Comparison of ENCODE assay signal across 8 cellular contexts in the genomic region with DNA sequence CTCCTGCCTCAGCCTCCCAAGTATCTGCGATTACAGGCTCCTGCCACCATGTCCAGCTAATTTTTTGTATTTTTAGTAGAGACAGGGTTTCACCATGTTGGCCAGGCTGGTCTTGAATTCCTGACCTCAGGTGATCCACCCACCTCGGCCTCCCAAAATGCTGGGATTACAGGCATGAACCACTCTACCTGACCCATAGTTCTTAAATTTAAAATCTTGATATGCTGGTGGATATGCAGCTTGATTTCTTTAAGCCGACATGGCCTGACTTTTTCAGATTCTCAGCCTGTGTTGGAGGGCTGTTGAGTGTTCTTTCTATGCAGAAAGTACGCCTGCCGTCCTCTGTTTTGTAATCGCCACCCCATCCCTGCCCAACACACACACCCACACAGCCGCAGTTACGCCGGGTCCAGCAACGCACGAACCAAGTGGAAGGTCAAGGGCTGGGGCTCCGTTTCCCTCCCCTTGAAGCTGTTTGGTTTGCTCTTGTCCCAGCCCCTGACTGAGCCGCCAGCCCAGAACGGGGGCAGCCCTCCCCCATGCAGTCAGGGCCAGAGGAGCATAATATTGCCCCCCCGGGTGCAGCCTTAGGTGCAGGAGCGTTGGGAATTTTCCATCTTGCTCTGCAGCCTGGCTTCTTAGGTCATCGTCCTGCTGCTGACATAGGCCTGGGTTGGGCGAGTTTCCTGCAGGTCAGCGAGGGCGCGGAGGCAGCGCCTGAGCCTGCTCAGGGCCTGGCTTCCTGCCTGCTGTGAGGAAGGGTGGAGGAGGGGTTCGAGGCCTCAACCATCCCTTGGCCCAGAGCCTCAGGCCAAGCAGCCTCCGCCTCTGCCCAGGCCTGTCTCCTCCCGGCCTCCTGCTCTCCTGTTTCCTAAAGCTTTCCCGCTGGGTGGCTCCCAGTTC. TPM values are rescaled to one million over a fixed set of nuclear protein-coding genes. Genes with fewer than 3 reads are reported as not detected.
DNase-seq lines count a peak whose midpoint lies in the region; ATAC-seq and TF ChIP-seq lines count a peak whose summit lies in the region.

No MANE protein-coding gene starts in this region.

- no peaks in the 10 kb centered on the region for H3K9me3 ChIP-seq in upper lobe of right lung
- H3K9me3 ChIP-seq in GM23248 (ENCODE audit: low read depth): no peaks in the 10 kb centered on the region

- H3K27me3 Mint-ChIP-seq in mesothelial cell of epicardium (ENCODE audit: low read depth): no peaks in the 10 kb centered on the region

- no peaks in the 10 kb centered on the region for H3K79me2 ChIP-seq in GM23248 (ENCODE audit: insufficient read depth)

- no peaks in the 10 kb centered on the region for H3K9me3 Mint-ChIP-seq in mesothelial cell of epicardium

- H3K4me3 ChIP-seq in AG10803 (ENCODE audit: low read length) (no peak overlapping the region), epithelial cell of proximal tubule (ENCODE audit: low read depth, low read length) (peak overlapping the region; percentile 11), upper lobe of right lung (peak overlapping the region; percentile 30), GM23248 (no peak overlapping the region)

- ATAC-seq in upper lobe of right lung (peak; percentile 85), HG02610 (IDR thresholded peaks at IDR 0.05; ENCODE audit: unreplicated experiment) (no peak)

- no peak overlapping the region for H2AFZ ChIP-seq in GM23248

- no peaks in the 10 kb centered on the region for H3K27me3 ChIP-seq in upper lobe of right lung
- no peaks in the 10 kb centered on the region for H3K27me3 ChIP-seq in GM23248 (replicated peaks; ENCODE audit: insufficient read depth)

- H3K4me1 Mint-ChIP-seq in mesothelial cell of epicardium: peaks cover 55% of the 10 kb centered on the region

- no peaks in the 10 kb centered on the region for H3K36me3 Mint-ChIP-seq in mesothelial cell of epicardium

- peak; percentile 39 for DNase-seq in AG10803 (ENCODE audit: low read depth)
- peak; percentile 88 for DNase-seq in NCI-H460 (ENCODE audit: extremely low read depth, low read depth)
- DNase-seq in epithelial cell of proximal tubule (ENCODE audit: low read depth): peak; percentile 67
- no peak for DNase-seq in mesothelial cell of epicardium (ENCODE audit: low spot score in 2 of 2, unreplicated experiment in 2 of 2)
- DNase-seq in upper lobe of right lung: peak; percentile 95
- no peak for DNase-seq in SKM-1 treated with dmso at 0.1 percent for 144 hours (lab: John Stamatoyannopoulos, UW; ENCODE audit: unreplicated experiment)
- DNase-seq in GM23248: no peak

- H3K36me3 ChIP-seq in upper lobe of right lung: no peaks in the 10 kb centered on the region
- no peaks in the 10 kb centered on the region for H3K36me3 ChIP-seq in GM23248 (ENCODE audit: low read depth)

- H4K20me1 ChIP-seq in GM23248 (ENCODE audit: insufficient read depth): no peaks in the 10 kb centered on the region

- WGBS in GM23248 (ENCODE audit: low coverage in 1 of 2, low lambda C conversion rate in 2 of 2, missing lambda C conversion rate in 2 of 2), 2 experiments: 89 to 90% methylated on average over 22 to 26 of the region's 26 CpGs

- peak overlapping the region; percentile 93 for H3K27ac Mint-ChIP-seq in mesothelial cell of epicardium

- no peaks in the 10 kb centered on the region for H3K9me2 ChIP-seq in GM23248 (ENCODE audit: insufficient read depth)

- H3K27ac ChIP-seq in upper lobe of right lung (peak overlapping the region; percentile 94), GM23248 (no peak overlapping the region)

- no peaks in the 10 kb centered on the region for H3F3A ChIP-seq in GM23248 (ENCODE audit: insufficient read depth)

- intact Hi-C loops in upper lobe of right lung (cut with DNase I): loop anchor here (5.0 kb wide), 1 partner anchor 66 kb away; a partner anchor contains a TSS

- H3K4me1 ChIP-seq in upper lobe of right lung (peaks cover 95% of the 10 kb centered on the region), GM23248 (ENCODE audit: insufficient read depth) (no peaks in the 10 kb centered on the region)

- H3K9ac ChIP-seq in GM23248: no peak overlapping the region

- H3K4me3 Mint-ChIP-seq in mesothelial cell of epicardium: peak overlapping the region; percentile 16

- in situ Hi-C loops in GM23248 (cut with MboI): no loop called here

- no peak overlapping the region for H3K4me2 ChIP-seq in GM23248 (ENCODE audit: unreplicated experiment)

- TF ChIP-seq CTCF in AG10803 (conservative IDR thresholded peaks at IDR 0.05; ENCODE audit: low read length): no peak
- TF ChIP-seq CTCF in epithelial cell of proximal tubule (conservative IDR thresholded peaks at IDR 0.05; ENCODE audit: low read depth, low read length): no peak
- no peak for TF ChIP-seq CTCF in mesothelial cell of epicardium (IDR thresholded peaks at IDR 0.05; ENCODE audit: unreplicated experiment)
- TF ChIP-seq CTCF in upper lobe of right lung (IDR thresholded peaks at IDR 0.05): no peak

RNA-seq across cellular contexts. Expression of a gene that starts 44.2 kb away (rescaled TPM):
- 368 and 369 TPM in 2 replicates for total RNA-seq in NCI-H460 (2014; rRNA removed; shearing (Covaris generic))
- 241 and 252 TPM in 2 replicates for polyA plus RNA-seq in NCI-H460 (2014; cell fraction: nucleus; rRNA removed)
- 196 and 303 TPM in 2 replicates for total RNA-seq in epithelial cell of proximal tubule
- 155 to 156 TPM (median 156 TPM) in 3 replicates for total RNA-seq in mesothelial cell of epicardium
- 157 TPM for total RNA-seq in upper lobe of right lung
- total RNA-seq in GM23248 (2014; rRNA removed; shearing (Covaris generic)): 171 and 198 TPM in 2 replicates
- 225 and 227 TPM in 2 replicates for polyA plus RNA-seq in GM23248 (2016; fragmentation: Nextera tagmentation; extraction: Ambion mirVana)

Comparison
In these comparisons a context has a peak if more than half of its experiments do, and no peak if none do; other contexts are left out.
1. DNase-seq: peak in AG10803 (single experiment), NCI-H460 (single experiment), epithelial cell of proximal tubule (single experiment) and upper lobe of right lung (single experiment); none in mesothelial cell of epicardium (0 of 2), SKM-1 treated with dmso at 0.1 percent for 144 hours (single experiment) and GM23248 (single experiment).
2. H3K4me3 ChIP-seq: peak in epithelial cell of proximal tubule (single experiment) and upper lobe of right lung (single experiment); none in AG10803 (single experiment) and GM23248 (single experiment).